31 cellular contexts compared by ENCODE assay signal in the genomic region with DNA sequence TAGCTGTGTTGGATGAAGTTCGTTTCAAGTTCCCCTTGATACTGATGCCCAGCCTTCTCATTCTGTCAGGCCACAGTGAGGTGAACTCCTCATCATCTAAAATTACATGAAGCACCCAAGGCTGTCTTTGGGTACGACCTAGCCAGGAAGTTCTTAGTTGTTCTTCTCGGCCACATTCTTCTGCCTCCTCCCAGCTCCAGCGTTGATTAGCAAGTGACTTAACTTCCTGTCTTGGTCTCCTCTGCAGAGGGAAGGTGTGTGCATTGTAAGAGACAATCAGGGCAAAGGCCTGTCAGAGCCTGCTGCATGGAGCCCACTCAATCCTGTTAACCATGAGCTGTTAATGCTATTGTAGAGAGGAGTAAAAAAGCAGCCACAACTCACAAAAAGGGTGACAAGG. TPM values are rescaled to one million over a fixed set of nuclear protein-coding genes. Genes with fewer than 3 reads are reported as not detected.
"Had no signal": no experiment of that assay in that cellular context is flagged by ENCODE, and none has a peak within 500 bp of the region (broad histone marks: within the 10 kb centered on the region; RNA-seq: fewer than 3 reads in every experiment).

No MANE protein-coding gene starts in this region.

- ATAC-seq: activated CD8-positive, alpha-beta T cell treated with anti-CD3 and anti-CD28 coated beads for 36 hours; activated T-cell treated with anti-CD3 and anti-CD28 coated beads, Interleukin-2, amount 50 U/mL, for 72 hours; PC-3; SK-N-SH treated with all-trans-retinoic acid at 6 μM for 48 hours; T-helper 17 cell had no signal

- H3K36me3 Mint-ChIP-seq: activated naive CD4-positive, alpha-beta T cell treated with anti-CD3 and anti-CD28 coated beads, Interleukin-2, amount 50 U/mL, for 24 hours; brain had no signal

- H3K27ac ChIP-seq: cardiac muscle cell, KMS-11, SJSA1, VCaP had no signal

- H3K4me3 Mint-ChIP-seq: activated CD4-positive, alpha-beta T cell treated with anti-CD3 and anti-CD28 coated beads, Interleukin-2, amount 10 ng/mL, durations not matched to agents 7 days and 5 days; activated CD8-positive, alpha-beta T cell treated with anti-CD3 and anti-CD28 coated beads for 36 hours; activated naive CD4-positive, alpha-beta T cell treated with anti-CD3 and anti-CD28 coated beads, Interleukin-2, amount 50 U/mL, for 24 hours; activated T-cell treated with anti-CD3 and anti-CD28 coated beads, Interleukin-2, amount 50 U/mL, for 72 hours; brain; T-helper 17 cell had no signal

- H3K4me1 Mint-ChIP-seq: activated naive CD4-positive, alpha-beta T cell treated with anti-CD3 and anti-CD28 coated beads, Interleukin-2, amount 50 U/mL, for 24 hours; T-helper 17 cell had no signal

- DNase-seq: activated CD4-positive, alpha-beta T cell treated with anti-CD3 and anti-CD28 coated beads, Interleukin-2, amount 10 ng/mL, durations not matched to agents 7 days and 5 days; activated CD4-positive, CD25-positive, alpha-beta regulatory T cell; activated CD8-positive, alpha-beta memory T cell treated with anti-CD3 and anti-CD28 coated beads, Interleukin-2, amount 50 U/mL, for 4 hours; activated CD8-positive, alpha-beta T cell treated with anti-CD3 and anti-CD28 coated beads for 36 hours; activated gamma-delta T cell treated with Interleukin-2 at 50 U/mL for 16 hours; activated T-cell treated with anti-CD3 and anti-CD28 coated beads, Interleukin-2, amount 50 U/mL, for 72 hours; amygdala; NCI-H1092 treated with DMSO at 0.1 percent for 48 hours; NCI-H1417 treated with DMSO at 0.1 percent for 48 hours; NCI-H1694; NCI-H2029; NCI-H2107; NCI-H2171 treated with DMSO at 0.1 percent for 48 hours; NCI-H226; NCI-H526 treated with DMSO at 0.1 percent for 48 hours; NCI-H82; NK-92 treated with Interleukin-12 subunit alpha and Interleukin-12 subunit beta, amount 100 ng/mL, for 24 hours; PC-3; SHP77; SW 1271; T-helper 17 cell; T-helper 9 cell had no signal

- H3K27ac Mint-ChIP-seq: activated CD4-positive, alpha-beta T cell treated with anti-CD3 and anti-CD28 coated beads, Interleukin-2, amount 10 ng/mL, durations not matched to agents 7 days and 5 days; activated CD8-positive, alpha-beta T cell treated with anti-CD3 and anti-CD28 coated beads for 36 hours; activated naive CD4-positive, alpha-beta T cell treated with anti-CD3 and anti-CD28 coated beads, Interleukin-2, amount 50 U/mL, for 24 hours; activated T-cell treated with anti-CD3 and anti-CD28 coated beads, Interleukin-2, amount 50 U/mL, for 72 hours; activated T-helper 2 cell treated with anti-CD3 and anti-CD28 coated beads, Interferon-gamma antibody, Interleukin-2, Interleukin-4, amounts not matched to agents 10 μg/mL and 5 μg/mL and 100 μg/mL, durations not matched to agents 14 hours and 24 hours and 36 hours; brain; T-helper 17 cell had no signal

- H3K27me3 Mint-ChIP-seq: activated CD4-positive, alpha-beta T cell treated with anti-CD3 and anti-CD28 coated beads, Interleukin-2, amount 10 ng/mL, durations not matched to agents 7 days and 5 days; activated naive CD4-positive, alpha-beta T cell treated with anti-CD3 and anti-CD28 coated beads, Interleukin-2, amount 50 U/mL, for 24 hours had no signal

- H3K4me2 ChIP-seq: KMS-11 had no signal

- H3K4me3 ChIP-seq: cardiac muscle cell, SJSA1 had no signal

- H3K4me1 ChIP-seq: SJSA1 had no signal

- H3K36me3 ChIP-seq: cardiac muscle cell, SJSA1 had no signal

RNA-seq across cellular contexts. Expression of gene CPXM2, which starts 43.2 kb away (rescaled TPM):
- total RNA-seq: activated CD4-positive, alpha-beta T cell treated with anti-CD3 and anti-CD28 coated beads, Interleukin-2, amount 10 ng/mL, durations not matched to agents 7 days and 5 days; activated CD8-positive, alpha-beta T cell treated with anti-CD3 and anti-CD28 coated beads for 36 hours; activated T-cell treated with anti-CD3 and anti-CD28 coated beads, Interleukin-2, amount 50 U/mL, for 72 hours; activated T-helper 2 cell treated with anti-CD3 and anti-CD28 coated beads, Interferon-gamma antibody, Interleukin-2, Interleukin-4, amounts not matched to agents 10 μg/mL and 5 μg/mL and 100 μg/mL, durations not matched to agents 14 hours and 24 hours and 36 hours; MCF 10A; PC-3; SJSA1 had no signal
